Comparison of ENCODE assay signal across 8 cellular contexts in genomic region chr14:22837750-22838538, GRCh38. TPM values are rescaled to one million over a fixed set of nuclear protein-coding genes. Genes with fewer than 3 reads are reported as not detected.
DNase-seq lines count a peak whose midpoint lies in the region; ATAC-seq and TF ChIP-seq lines count a peak whose summit lies in the region.

No MANE protein-coding gene starts in this region.

- H3K4me3 ChIP-seq in Caco-2 (ENCODE audit: low read depth, low read length) = peak overlapping the region; percentile 74
- peak overlapping the region; percentile 87 for H3K4me3 ChIP-seq in parathyroid adenoma (ENCODE audit: low read depth, low read length)

- TF ChIP-seq CTCF in Caco-2 (IDR thresholded peaks at IDR 0.05; ENCODE audit: insufficient read depth in 1 of 2, low read depth in 1 of 2, low read length in 1 of 2, severe bottlenecking in 1 of 2, unreplicated experiment in 1 of 2) (no peak), parathyroid adenoma (IDR thresholded peaks at IDR 0.05) (no peak)

- POLR2A ChIA-PET in Caco-2 (lab: Charles Lee) (interaction anchor here (0.6 to 1.6 kb wide), 7 partner anchors 13 to 1382 kb away, joined by 3 to 13 read pairs (median 5); partner anchors contain the start of genes CHD8 and OXA1L), T-cell (lab: Charles Lee) (interaction anchor here in 1 of 2 donors (0.7 kb wide), 1 partner anchor 1277 kb away, joined by 4 read pairs; the partner anchor contains the start of gene NRL)

- peaks cover 7% of the 10 kb centered on the region for H3K36me3 ChIP-seq in Caco-2 (ENCODE audit: control insufficient read depth, insufficient read depth, low read length)
- no peaks in the 10 kb centered on the region for H3K36me3 ChIP-seq in parathyroid adenoma (ENCODE audit: control insufficient read depth, insufficient read depth, low read length)

- peak overlapping the region; percentile 77 for H3K27ac ChIP-seq in parathyroid adenoma

- H3K4me3 Mint-ChIP-seq in Caco-2 (ENCODE audit: unreplicated experiment) (peak overlapping the region; percentile 85), T-cell (peak overlapping the region; percentile 43 to 90 (median 58))

- H3K4me1 Mint-ChIP-seq in Caco-2 (ENCODE audit: low read depth, unreplicated experiment) = peaks cover 17% of the 10 kb centered on the region
- H3K4me1 Mint-ChIP-seq in T-cell = peaks cover 5 to 13% (median 13%) of the 10 kb centered on the region in 3 donors

- DNase-seq in Caco-2 = no peak
- DNase-seq in T-cell = no peak
- DNase-seq in foreskin melanocyte = peak; percentile 42
- DNase-seq in activated CD4-positive, alpha-beta T cell treated with anti-CD3 and anti-CD28 coated beads for 48 hours = no peak
- no peak for DNase-seq in activated naive CD4-positive, alpha-beta T cell treated with anti-CD3 and anti-CD28 coated beads, Interleukin-2, amount 50 U/mL, for 16 hours
- DNase-seq in T1000 (lab: John Stamatoyannopoulos, UW) = no peak

- H3K27me3 Mint-ChIP-seq in Caco-2 (ENCODE audit: insufficient read depth, unreplicated experiment) (no peaks in the 10 kb centered on the region), T-cell (peaks cover 13 to 31% of the 10 kb centered on the region in 2 donors)

- H3K79me2 ChIP-seq in parathyroid adenoma = peaks cover 15% of the 10 kb centered on the region

- H3K27me3 ChIP-seq in Caco-2 (replicated peaks; ENCODE audit: control insufficient read depth, insufficient read depth, low read length) (no peaks in the 10 kb centered on the region), parathyroid adenoma (ENCODE audit: control insufficient read depth, insufficient read depth, low read length) (no peaks in the 10 kb centered on the region)

- peak overlapping the region; percentile 93 for H3K9ac ChIP-seq in parathyroid adenoma

- peak overlapping the region; percentile 80 for H2AFZ ChIP-seq in parathyroid adenoma

- no peaks in the 10 kb centered on the region for H3K9me3 Mint-ChIP-seq in Caco-2 (ENCODE audit: unreplicated experiment)
- no peaks in the 10 kb centered on the region for H3K9me3 Mint-ChIP-seq in T-cell

- CTCF ChIA-PET in Caco-2 (lab: Charles Lee) (interaction anchor here (0.5 to 4.5 kb wide), 7 partner anchors 15 to 859 kb away, joined by 3 to 22 read pairs (median 5); no protein-coding TSS in a partner anchor), T-cell (lab: Charles Lee) (interaction anchor here (0.9 kb wide), 2 partner anchors 15 to 82 kb away, joined by 3 read pairs; no protein-coding TSS in a partner anchor)

- H3K9me3 ChIP-seq in Caco-2 (no peaks in the 10 kb centered on the region), parathyroid adenoma (ENCODE audit: control insufficient read depth, low read length) (no peaks in the 10 kb centered on the region)

- no TSS peak for BruUV-seq in Caco-2 (replicated peaks; lab: Mats Ljungman, UMichigan)

- H3K27ac Mint-ChIP-seq in Caco-2 (ENCODE audit: unreplicated experiment) (peak overlapping the region; percentile 87), T-cell (peak overlapping the region in 1 of 2 donors; percentile 4)

- peak in 2 of 4 experiments; percentile 12 to 24 for ATAC-seq in T-cell (replicated peaks in 1 of 4)
- ATAC-seq in HG02642 (IDR thresholded peaks at IDR 0.05; ENCODE audit: poor library complexity, unreplicated experiment) = no peak

- H3K4me1 ChIP-seq in Caco-2 (peaks cover 16% of the 10 kb centered on the region), parathyroid adenoma (peaks cover 13% of the 10 kb centered on the region)

- peak overlapping the region; percentile 93 for H3K4me2 ChIP-seq in parathyroid adenoma (ENCODE audit: low read length)

- H3K36me3 Mint-ChIP-seq in Caco-2 (ENCODE audit: insufficient read depth, unreplicated experiment) (peaks cover 55% of the 10 kb centered on the region), T-cell (peaks cover 11% of the 10 kb centered on the region)

- intact Hi-C loops in Caco-2 (cut with micrococcal nuclease; ENCODE audit: unreplicated experiment) = loop anchor here (2.0 kb wide), 1 partner anchor 15 kb away; no protein-coding TSS in a partner anchor

RNA-seq across cellular contexts. Expression of gene MMP14, which starts 1.6 kb away (rescaled TPM):
- total RNA-seq in Caco-2 (2022) = 57.2 and 62.9 TPM in 2 replicates
- total RNA-seq in T-cell = 1 to 10 TPM; 1.9 to 3.7 (median 2.3) TPM

RNA-seq across cellular contexts. Expression of gene MRPL52, which starts 8.3 kb away (rescaled TPM):
- total RNA-seq in Caco-2 (2022) = 149 TPM in 2 replicates
- 10 to 100 TPM; 36.5 to 70.1 (median 62.2) TPM for total RNA-seq in T-cell

RNA-seq across cellular contexts. Expression of gene SLC7A7, which starts 22.7 kb away (rescaled TPM):
- total RNA-seq in Caco-2 (2022) (380 and 443 TPM in 2 replicates), T-cell (1 to 10 TPM in 2 of 5 donors, under 1 TPM in 2, not detected in 1; 0.75 to 1.8 (median 0.98) TPM)

RNA-seq across cellular contexts. Expression of gene LRP10, which starts 33.6 kb away (rescaled TPM):
- total RNA-seq in Caco-2 (2022) = 29.6 and 34.0 TPM in 2 replicates
- 100 to 1,000 TPM in 1 of 5 donors, 10 to 100 TPM in 4; 67.0 to 103 (median 89.9) TPM for total RNA-seq in T-cell

RNA-seq across cellular contexts. Expression of gene REM2, which starts 45.1 kb away (rescaled TPM):
- total RNA-seq in Caco-2 (2022) (0.41 and 0.44 TPM in 2 replicates), T-cell (10 to 100 TPM in 1 of 5 donors, 1 to 10 TPM in 4; 4.1 to 10.6 (median 6.2) TPM)

Comparison
In these comparisons a context has a peak if more than half of its experiments do, and no peak if none do; other contexts are left out.
1. RNA of gene MMP14, which starts 1.6 kb away (total RNA-seq): 57.2 to 62.9 TPM in Caco-2; 1.9 to 3.7 TPM in T-cell; every median in the first group is over 10 times any median in the second.
2. RNA of gene SLC7A7, which starts 22.7 kb away (total RNA-seq): 380 to 443 TPM in Caco-2; 0.75 to 1.8 TPM in T-cell; every median in the first group is over 100 times any median in the second.